In genomic region chr2:62014102-62014501, GRCh38 we compare ENCODE assay signal across 8 cellular contexts.
DNase-seq lines count a peak whose midpoint lies in the region; ATAC-seq, FAIRE-seq and TF ChIP-seq lines count a peak whose summit lies in the region.

No MANE protein-coding gene starts in this region.

- no peak overlapping the region for H3K4me2 ChIP-seq in endothelial cell of umbilical vein (ENCODE audit: insufficient read depth, low read length)

- H3K27me3 ChIP-seq in endothelial cell of umbilical vein (ENCODE audit: control insufficient read depth in 2 of 2, insufficient read depth in 2 of 2, low read length in 2 of 2): no peaks in the 10 kb centered on the region

- peak in 1 of 2 donors; percentile 4 for TF ChIP-seq CTCF in endothelial cell of umbilical vein (IDR thresholded peaks at IDR 0.05; ENCODE audit: extremely low read depth in 1 of 2, insufficient read depth in 1 of 2, low read depth in 1 of 2, low read length in 2 of 2)

- intact Hi-C loops in endothelial cell of umbilical vein (cut with micrococcal nuclease): no loop called here
- intact Hi-C loops in posterior vena cava (cut with DNase I): no loop called here

- no peaks in the 10 kb centered on the region for H3K4me1 ChIP-seq in endothelial cell of umbilical vein (ENCODE audit: control insufficient read depth, extremely low read depth, insufficient read depth, low read length)

- BruUV-seq in endothelial cell of umbilical vein (replicated peaks; lab: Mats Ljungman, UMichigan): no TSS peak

- no peak overlapping the region for H3K4me3 ChIP-seq in endothelial cell of umbilical vein (replicated peaks in 1 of 3; ENCODE audit: insufficient read depth in 1 of 3, low read depth in 1 of 3, low read length in 3 of 3)

- H2AFZ ChIP-seq in endothelial cell of umbilical vein (ENCODE audit: low read depth, low read length): no peak overlapping the region

- no peak for TF ChIP-seq POLR2A in endothelial cell of umbilical vein (IDR thresholded peaks at IDR 0.05; ENCODE audit: low read depth, low read length)

- H3K9me1 ChIP-seq in endothelial cell of umbilical vein (replicated peaks; ENCODE audit: control insufficient read depth, extremely low read depth, insufficient read depth, low read length): no peaks in the 10 kb centered on the region

- POLR2A ChIA-PET in endothelial cell of umbilical vein (lab: Charles Lee): no interaction called here

- H3K9ac ChIP-seq in endothelial cell of umbilical vein (replicated peaks; ENCODE audit: extremely low read depth, insufficient read depth, low read length): no peak overlapping the region

- no peak for FAIRE-seq in endothelial cell of umbilical vein (lab: Jason Lieb, UNC)

- dilution Hi-C loops in endothelial cell of umbilical vein (cut with MboI; ENCODE audit: extremely low pct_ligation_motif_present, low sequenced_read_pairs): no loop called here

- no peaks in the 10 kb centered on the region for H3K36me3 ChIP-seq in endothelial cell of umbilical vein (ENCODE audit: control insufficient read depth in 2 of 2, extremely low read depth in 1 of 2, insufficient read depth in 2 of 2, low read length in 2 of 2)

- no peaks in the 10 kb centered on the region for H4K20me1 ChIP-seq in endothelial cell of umbilical vein (replicated peaks; ENCODE audit: control insufficient read depth, extremely low read depth, insufficient read depth, low read length)

- CTCF ChIA-PET in endothelial cell of umbilical vein (lab: Charles Lee): interaction anchor here (0.9 kb wide), 1 partner anchor 9 kb away, joined by 3 read pairs; no protein-coding TSS in a partner anchor

- ATAC-seq in HG02884 (IDR thresholded peaks at IDR 0.05; ENCODE audit: unreplicated experiment): no peak

- no peaks in the 10 kb centered on the region for H3K9me3 ChIP-seq in endothelial cell of umbilical vein (replicated peaks; ENCODE audit: control insufficient read depth, insufficient read depth, low read length)

- no peak overlapping the region for H3K27ac ChIP-seq in endothelial cell of umbilical vein (ENCODE audit: insufficient read depth, low read depth, low read length)

- DNase-seq in D341Med (ENCODE audit: low spot score) (peak; percentile 75), NCI-H446 (lab: John Stamatoyannopoulos, UW) (peak; percentile 94 to 97), endothelial cell of umbilical vein (ENCODE audit: low read depth, low spot score) (peak; percentile 89), mucosa of gallbladder (ENCODE audit: low spot score) (peak; percentile 47), posterior vena cava (ENCODE audit: low spot score) (no peak)
- no peak for DNase-seq in activated T-cell treated with anti-CD3 and anti-CD28 coated beads, Interleukin-2, amount 50 U/mL, for 48 hours
- DNase-seq in effector CD8-positive, alpha-beta T cell (lab: John Stamatoyannopoulos, UW): no peak

- no peaks in the 10 kb centered on the region for H3K79me2 ChIP-seq in endothelial cell of umbilical vein (ENCODE audit: control insufficient read depth, insufficient read depth, low read length)

TF ChIP-seq in endothelial cell of umbilical vein, 7 proteins besides CTCF, POLR2A, EP300 and RAD21:
- TF ChIP-seq, protein P1, sequence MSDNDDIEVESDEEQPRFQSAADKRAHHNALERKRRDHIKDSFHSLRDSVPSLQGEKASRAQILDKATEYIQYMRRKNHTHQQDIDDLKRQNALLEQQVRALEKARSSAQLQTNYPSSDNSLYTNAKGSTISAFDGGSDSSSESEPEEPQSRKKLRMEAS (IDR thresholded peaks at IDR 0.05; ENCODE audit: insufficient read depth, insufficient read length): no peak
- TF ChIP-seq MYC (IDR thresholded peaks at IDR 0.05; ENCODE audit: low read depth, low read length) (no peak), GATA2 (IDR thresholded peaks at IDR 0.05; ENCODE audit: insufficient read depth, insufficient read length, low read depth, low read length) (no peak), POLR2AphosphoS5 (IDR thresholded peaks at IDR 0.05; ENCODE audit: insufficient read depth, low read depth, low read length) (no peak), EZH2 (IDR thresholded peaks at IDR 0.05; ENCODE audit: borderline replicate concordance, low read depth, low read length, severe bottlenecking) (no peak), JUN (IDR thresholded peaks at IDR 0.05; ENCODE audit: borderline replicate concordance, insufficient read depth, insufficient read length, low read depth) (no peak), FOS (IDR thresholded peaks at IDR 0.05; ENCODE audit: borderline replicate concordance, insufficient read depth, low read length) (no peak)

Comparison
In these comparisons a context has a peak if more than half of its experiments do, and no peak if none do; other contexts are left out.
1. DNase-seq: peak in D341Med (single experiment), NCI-H446 (2 of 2), endothelial cell of umbilical vein (single experiment) and mucosa of gallbladder (single experiment); none in posterior vena cava (single experiment), activated T-cell treated with anti-CD3 and anti-CD28 coated beads, Interleukin-2, amount 50 U/mL, for 48 hours (0 of 2) and effector CD8-positive, alpha-beta T cell (single experiment).